Comparison of ENCODE assay signal across 1 cellular context in the genomic region with DNA sequence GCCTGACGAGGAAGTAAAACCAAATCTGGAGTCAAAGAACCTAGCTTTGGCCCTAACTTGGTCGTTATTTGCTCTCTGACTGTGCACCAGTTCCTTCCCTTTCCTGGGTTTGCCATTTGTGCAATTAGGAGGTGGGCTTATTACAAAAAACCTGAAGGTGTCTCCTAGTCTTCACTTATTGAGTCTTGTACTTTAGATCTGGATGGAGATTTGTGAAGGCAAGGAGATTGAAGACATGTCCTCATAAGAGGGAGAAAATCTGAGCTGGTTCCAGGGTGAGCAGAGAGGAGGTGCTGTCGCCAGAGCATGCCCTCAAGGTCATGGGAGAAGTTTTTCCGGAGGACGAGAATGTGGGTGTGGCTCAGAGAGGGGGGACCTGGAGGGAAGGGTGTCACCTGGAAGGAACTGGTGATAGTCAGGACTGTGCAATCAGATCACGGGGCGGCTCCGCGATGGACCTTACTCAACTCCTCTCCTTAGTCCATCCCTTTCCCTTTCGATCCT.
A peak's percentile ranks its signal among the peaks of the same experiment; 100 is the strongest.
TF ChIP-seq lines count a peak whose summit lies in the region.

No MANE protein-coding gene starts in this region.

TF ChIP-seq in K562, 482 proteins besides CTCF, POLR2A, EP300 and RAD21 (continued from another document):
- TF ChIP-seq, protein P1, sequence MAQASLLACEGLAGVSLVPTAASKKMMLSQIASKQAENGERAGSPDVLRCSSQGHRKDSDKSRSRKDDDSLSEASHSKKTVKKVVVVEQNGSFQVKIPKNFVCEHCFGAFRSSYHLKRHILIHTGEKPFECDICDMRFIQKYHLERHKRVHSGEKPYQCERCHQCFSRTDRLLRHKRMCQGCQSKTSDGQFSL (CRISPR knock-in tag; IDR thresholded peaks at IDR 0.05): 0 out of 2 replicates have a peak, but pooled peaks have one; percentile 16
- TF ChIP-seq, protein P1 (tag; IDR thresholded peaks at IDR 0.05): no peak
- TF ChIP-seq, protein P2, sequence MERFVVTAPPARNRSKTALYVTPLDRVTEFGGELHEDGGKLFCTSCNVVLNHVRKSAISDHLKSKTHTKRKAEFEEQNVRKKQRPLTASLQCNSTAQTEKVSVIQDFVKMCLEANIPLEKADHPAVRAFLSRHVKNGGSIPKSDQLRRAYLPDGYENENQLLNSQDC (CRISPR knock-in tag; IDR thresholded peaks at IDR 0.05): 0 out of 2 replicates have a peak, but pooled peaks have one; percentile 43
- TF ChIP-seq TAF9B (IDR thresholded peaks at IDR 0.05; ENCODE audit: partially characterized antibody): peak; percentile 16
- no peak for TF ChIP-seq ZBTB8A (IDR thresholded peaks at IDR 0.05; ENCODE audit: partially characterized antibody)
- TF ChIP-seq PRDM10 (IDR thresholded peaks at IDR 0.05; ENCODE audit: partially characterized antibody): peak; percentile 96
- no peak for TF ChIP-seq ZNF217 (CRISPR knock-in tag; IDR thresholded peaks at IDR 0.05)
- no peak for TF ChIP-seq KAT2B (IDR thresholded peaks at IDR 0.05; ENCODE audit: low read depth, low read length)
- peak; percentile 6 for TF ChIP-seq NFYB (IDR thresholded peaks at IDR 0.05; ENCODE audit: extremely low read depth, insufficient read length)
- TF ChIP-seq CCNT2 (IDR thresholded peaks at IDR 0.05; ENCODE audit: borderline replicate concordance, extremely low read depth, insufficient read length, low read depth, low read length): peak; percentile 56
- no peak for TF ChIP-seq SLC30A9 (CRISPR knock-in tag; IDR thresholded peaks at IDR 0.05)
- TF ChIP-seq DACH1 (IDR thresholded peaks at IDR 0.05; ENCODE audit: partially characterized antibody): peak; percentile 27
- TF ChIP-seq ARID1B (IDR thresholded peaks at IDR 0.05): peak; percentile 48; the same call in 1 of the 2 replicates
- TF ChIP-seq EP400 (IDR thresholded peaks at IDR 0.05): peak; percentile 62
- 0 out of 2 replicates have a peak, but pooled peaks have one; percentile 19 for TF ChIP-seq GATAD2A (IDR thresholded peaks at IDR 0.05)
- peak; percentile 22; the same call in 1 of the 2 replicates for TF ChIP-seq RB1 (IDR thresholded peaks at IDR 0.05; ENCODE audit: low read depth)
- TF ChIP-seq CBFA2T3 (IDR thresholded peaks at IDR 0.05): 0 out of 2 replicates have a peak, but pooled peaks have one; percentile 14
- peak in 1 of 2 experiments; percentile 16; a peak in 1 of 4 replicates for TF ChIP-seq TRIM24 (IDR thresholded peaks at IDR 0.05)
- TF ChIP-seq MNT (conservative IDR thresholded peaks at IDR 0.05): peak; percentile 29 to 30; a peak in 2 of 4 replicates
- TF ChIP-seq COPS2 (conservative IDR thresholded peaks at IDR 0.05): no peak
- TF ChIP-seq ZNF668 (CRISPR knock-in tag; IDR thresholded peaks at IDR 0.05): no peak
- TF ChIP-seq CTBP1 (IDR thresholded peaks at IDR 0.05; ENCODE audit: borderline replicate concordance): peak; percentile 98
- TF ChIP-seq, protein P3, sequence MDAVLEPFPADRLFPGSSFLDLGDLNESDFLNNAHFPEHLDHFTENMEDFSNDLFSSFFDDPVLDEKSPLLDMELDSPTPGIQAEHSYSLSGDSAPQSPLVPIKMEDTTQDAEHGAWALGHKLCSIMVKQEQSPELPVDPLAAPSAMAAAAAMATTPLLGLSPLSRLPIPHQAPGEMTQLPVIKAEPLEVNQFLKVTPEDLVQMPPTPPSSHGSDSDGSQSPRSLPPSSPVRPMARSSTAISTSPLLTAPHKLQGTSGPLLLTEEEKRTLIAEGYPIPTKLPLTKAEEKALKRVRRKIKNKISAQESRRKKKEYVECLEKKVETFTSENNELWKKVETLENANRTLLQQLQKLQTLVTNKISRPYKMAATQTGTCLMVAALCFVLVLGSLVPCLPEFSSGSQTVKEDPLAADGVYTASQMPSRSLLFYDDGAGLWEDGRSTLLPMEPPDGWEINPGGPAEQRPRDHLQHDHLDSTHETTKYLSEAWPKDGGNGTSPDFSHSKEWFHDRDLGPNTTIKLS (IDR thresholded peaks at IDR 0.05; ENCODE audit: borderline replicate concordance, low read depth): no peak
- peak; percentile 99 for TF ChIP-seq ESRRA (IDR thresholded peaks at IDR 0.05; ENCODE audit: borderline replicate concordance, low read depth)
- TF ChIP-seq RCOR1 (IDR thresholded peaks at IDR 0.05; ENCODE audit: borderline replicate concordance in 1 of 2, low read depth in 2 of 2, low read length in 2 of 2): peak in 1 of 2 experiments; percentile 36; a peak in 1 of 4 replicates
- TF ChIP-seq, protein P4, sequence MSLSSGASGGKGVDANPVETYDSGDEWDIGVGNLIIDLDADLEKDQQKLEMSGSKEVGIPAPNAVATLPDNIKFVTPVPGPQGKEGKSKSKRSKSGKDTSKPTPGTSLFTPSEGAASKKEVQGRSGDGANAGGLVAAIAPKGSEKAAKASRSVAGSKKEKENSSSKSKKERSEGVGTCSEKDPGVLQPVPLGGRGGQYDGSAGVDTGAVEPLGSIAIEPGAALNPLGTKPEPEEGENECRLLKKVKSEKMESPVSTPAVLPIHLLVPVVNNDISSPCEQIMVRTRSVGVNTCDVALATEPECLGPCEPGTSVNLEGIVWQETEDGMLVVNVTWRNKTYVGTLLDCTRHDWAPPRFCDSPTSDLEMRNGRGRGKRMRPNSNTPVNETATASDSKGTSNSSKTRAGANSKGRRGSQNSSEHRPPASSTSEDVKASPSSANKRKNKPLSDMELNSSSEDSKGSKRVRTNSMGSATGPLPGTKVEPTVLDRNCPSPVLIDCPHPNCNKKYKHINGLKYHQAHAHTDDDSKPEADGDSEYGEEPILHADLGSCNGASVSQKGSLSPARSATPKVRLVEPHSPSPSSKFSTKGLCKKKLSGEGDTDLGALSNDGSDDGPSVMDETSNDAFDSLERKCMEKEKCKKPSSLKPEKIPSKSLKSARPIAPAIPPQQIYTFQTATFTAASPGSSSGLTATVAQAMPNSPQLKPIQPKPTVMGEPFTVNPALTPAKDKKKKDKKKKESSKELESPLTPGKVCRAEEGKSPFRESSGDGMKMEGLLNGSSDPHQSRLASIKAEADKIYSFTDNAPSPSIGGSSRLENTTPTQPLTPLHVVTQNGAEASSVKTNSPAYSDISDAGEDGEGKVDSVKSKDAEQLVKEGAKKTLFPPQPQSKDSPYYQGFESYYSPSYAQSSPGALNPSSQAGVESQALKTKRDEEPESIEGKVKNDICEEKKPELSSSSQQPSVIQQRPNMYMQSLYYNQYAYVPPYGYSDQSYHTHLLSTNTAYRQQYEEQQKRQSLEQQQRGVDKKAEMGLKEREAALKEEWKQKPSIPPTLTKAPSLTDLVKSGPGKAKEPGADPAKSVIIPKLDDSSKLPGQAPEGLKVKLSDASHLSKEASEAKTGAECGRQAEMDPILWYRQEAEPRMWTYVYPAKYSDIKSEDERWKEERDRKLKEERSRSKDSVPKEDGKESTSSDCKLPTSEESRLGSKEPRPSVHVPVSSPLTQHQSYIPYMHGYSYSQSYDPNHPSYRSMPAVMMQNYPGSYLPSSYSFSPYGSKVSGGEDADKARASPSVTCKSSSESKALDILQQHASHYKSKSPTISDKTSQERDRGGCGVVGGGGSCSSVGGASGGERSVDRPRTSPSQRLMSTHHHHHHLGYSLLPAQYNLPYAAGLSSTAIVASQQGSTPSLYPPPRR (CRISPR knock-in tag; IDR thresholded peaks at IDR 0.05; ENCODE audit: borderline replicate concordance): no peak
- peak; percentile 58; the same call in 1 of the 2 replicates for TF ChIP-seq SREBF1 (IDR thresholded peaks at IDR 0.05; ENCODE audit: borderline replicate concordance, low read depth, low read length)
